Comparison of ENCODE assay signal across 9 cellular contexts in genomic region chr2:68737717-68738116, GRCh38. TPM values are rescaled to one million over a fixed set of nuclear protein-coding genes. Genes with fewer than 3 reads are reported as not detected.
DNase-seq lines count a peak whose midpoint lies in the region; ATAC-seq and TF ChIP-seq lines count a peak whose summit lies in the region.
"Had no signal": no experiment of that assay in that cellular context is flagged by ENCODE, and none has a peak within 500 bp of the region (broad histone marks: within the 10 kb centered on the region; RNA-seq: fewer than 3 reads in every experiment).

No MANE protein-coding gene starts in this region.

- H3K27ac ChIP-seq in right atrium auricular region (no peak overlapping the region), urinary bladder (ENCODE audit: low read depth) (no peak overlapping the region)

- no peak for TF ChIP-seq CTCF in right atrium auricular region (IDR thresholded peaks at IDR 0.05)

- in situ Hi-C loops in G401 (cut with HindIII; ENCODE audit: low sequenced_read_pairs): no loop called here

- peak; percentile 54 for DNase-seq in right atrium auricular region (ENCODE audit: low spot score)
- DNase-seq in Right ventricle myocardium inferior (ENCODE audit: missing footprints): no peak
- peak; percentile 53 for DNase-seq in MV-4-11 (lab: John Stamatoyannopoulos, UW)
- peak; percentile 25 for DNase-seq in fibroblast of peridontal ligament (ENCODE audit: extremely low read depth)
- DNase-seq in G401 (ENCODE audit: low spot score): no peak
- no peak for DNase-seq in DMS114 treated with DMSO at 0.1 percent for 48 hours (lab: John Stamatoyannopoulos, UW; ENCODE audit: unreplicated experiment)
- DNase-seq: COR-L47 had no signal

- no peaks in the 10 kb centered on the region for H3K27me3 ChIP-seq in right atrium auricular region

- intact Hi-C loops in Right ventricle myocardium inferior (cut with DNase I): no loop called here

- H3K36me3 ChIP-seq in right atrium auricular region (no peaks in the 10 kb centered on the region), urinary bladder (ENCODE audit: insufficient read depth) (no peaks in the 10 kb centered on the region)

- H3K9me3 ChIP-seq in right atrium auricular region: no peaks in the 10 kb centered on the region

- H3K4me1 ChIP-seq in right atrium auricular region (no peaks in the 10 kb centered on the region), urinary bladder (ENCODE audit: insufficient read depth) (peaks cover 2% of the 10 kb centered on the region)

- ATAC-seq in Right ventricle myocardium inferior: no peak
- no peak for ATAC-seq in GM21423 (IDR thresholded peaks at IDR 0.05; ENCODE audit: unreplicated experiment)

- H3K4me3 ChIP-seq in right atrium auricular region (no peak overlapping the region), urinary bladder (ENCODE audit: low read depth, low read length) (peak overlapping the region; percentile 6)

- 83% methylated on average over 1 of the region's 1 CpG for WGBS in urinary bladder

RNA-seq across cellular contexts. Expression of gene ARHGAP25, which starts 3.1 kb away (rescaled TPM):
- 10 to 100 TPM in 1 of 2 donors, 1 to 10 TPM in 1; 4.2 to 12.8 TPM for total RNA-seq in right atrium auricular region
- 9.4 TPM for total RNA-seq in Right ventricle myocardium inferior
- 5.2 TPM for total RNA-seq in urinary bladder
- 4.4 TPM for polyA plus RNA-seq in urinary bladder
- total RNA-seq in G401 (2014; rRNA removed; shearing (Covaris generic)): not detected in 2 replicates

Comparison
In these comparisons a context has a peak if more than half of its experiments do, and no peak if none do; other contexts are left out.
1. DNase-seq: peak in right atrium auricular region (single experiment), MV-4-11 (single experiment) and fibroblast of peridontal ligament (single experiment); none in Right ventricle myocardium inferior (single experiment), G401 (single experiment) and DMS114 treated with DMSO at 0.1 percent for 48 hours (single experiment).